In genomic region chr11:114606802-114607075, GRCh38 we compare ENCODE assay signal across 7 cellular contexts. TPM values are rescaled to one million over a fixed set of nuclear protein-coding genes. Genes with fewer than 3 reads are reported as not detected.
"Had no signal": no experiment of that assay in that cellular context is flagged by ENCODE, and none has a peak within 500 bp of the region (broad histone marks: within the 10 kb centered on the region; RNA-seq: fewer than 3 reads in every experiment).

No MANE protein-coding gene starts in this region.

RNA-seq across cellular contexts. Expression of gene NXPE4, which starts 11.2 kb away (rescaled TPM):
- total RNA-seq: GM23248, GM23338, H1, H4, H7, H9, HFFc6 had no signal
- polyA plus RNA-seq: GM23248, GM23338, H1 had no signal

RNA-seq across cellular contexts. Expression of gene NXPE1, which starts 47.1 kb away (rescaled TPM):
- total RNA-seq: GM23248, GM23338, H1, H4, H7, H9, HFFc6 had no signal
- polyA plus RNA-seq: GM23248, GM23338, H1 had no signal
